Comparison of ENCODE assay signal across 8 cellular contexts in genomic region chr14:69129264-69129880, GRCh38. TPM values are rescaled to one million over a fixed set of nuclear protein-coding genes. Genes with fewer than 3 reads are reported as not detected.
DNase-seq lines count a peak whose midpoint lies in the region; ATAC-seq and TF ChIP-seq lines count a peak whose summit lies in the region.

No MANE protein-coding gene starts in this region.

- TF ChIP-seq POLR2A in sigmoid colon (IDR thresholded peaks at IDR 0.05) = no peak

- H3K27ac ChIP-seq in BLaER1 treated with 17β-estradiol and CSF1 and Interleukin-3, amounts not matched to agents 10 nM and 100 nM = peak overlapping the region in 9 of 11 experiments; percentile 1 to 60 (median 36); a peak in 11 of 22 replicates
- peak overlapping the region; percentile 63 to 79 (median 69) for H3K27ac ChIP-seq in sigmoid colon

- TF ChIP-seq EP300 in sigmoid colon (IDR thresholded peaks at IDR 0.05) = no peak

- peaks cover 0 to 16% (median 0%) of the 10 kb centered on the region in 11 experiments; a peak in 3 of 22 replicates for H3K36me3 ChIP-seq in BLaER1 treated with 17β-estradiol and CSF1 and Interleukin-3, amounts not matched to agents 10 nM and 100 nM
- H3K36me3 ChIP-seq in sigmoid colon = no peaks in the 10 kb centered on the region

- DNase-seq in NCI-H2029 (lab: John Stamatoyannopoulos, UW) = peak; percentile 24
- DNase-seq in T1000 (lab: John Stamatoyannopoulos, UW) = peak; percentile 50
- peak; percentile 83 for DNase-seq in astrocyte of the cerebellum (ENCODE audit: low read depth)
- peak; percentile 57 to 77 for DNase-seq in hippocampal formation (lab: John Stamatoyannopoulos, UW)
- DNase-seq in sigmoid colon = peak; percentile 89

- in situ Hi-C loops in astrocyte of the cerebellum (cut with HindIII; ENCODE audit: low sequenced_read_pairs) = no loop called here

- peaks cover 4 to 44% (median 21%) of the 10 kb centered on the region in 10 experiments for H3K4me1 ChIP-seq in BLaER1 treated with 17β-estradiol and CSF1 and Interleukin-3, amounts not matched to agents 10 nM and 100 nM
- peaks cover 0 to 83% (median 54%) of the 10 kb centered on the region in 4 donors for H3K4me1 ChIP-seq in sigmoid colon

- TF ChIP-seq CTCF in astrocyte of the cerebellum (IDR thresholded peaks at IDR 0.05; ENCODE audit: low read depth, low read length, missing control alignments) (peak; percentile 95), sigmoid colon (IDR thresholded peaks at IDR 0.05) (peak; percentile 76 to 87 (median 82))

- H4K20me1 ChIP-seq in BLaER1 treated with 17β-estradiol and CSF1 and Interleukin-3, amounts not matched to agents 10 nM and 100 nM = peaks cover 31 to 100% (median 77%) of the 10 kb centered on the region in 11 experiments; a peak in 21 of 22 replicates

- intact Hi-C loops in sigmoid colon (cut with DNase I) = loop anchor here (2.0 to 10.0 kb wide), 3 partner anchors 23 to 1225 kb away; partner anchors contain the start of genes DCAF5 and EXD2

- H3K4me2 ChIP-seq in BLaER1 treated with 17β-estradiol and CSF1 and Interleukin-3, amounts not matched to agents 10 nM and 100 nM = peak overlapping the region in 6 of 11 experiments; percentile 17 to 52 (median 40); a peak in 12 of 22 replicates

- peak overlapping the region in 3 of 11 experiments; percentile 4 to 14 (median 8); a peak in 1 of 22 replicates for H3K9ac ChIP-seq in BLaER1 treated with 17β-estradiol and CSF1 and Interleukin-3, amounts not matched to agents 10 nM and 100 nM

- peak; percentile 45 for ATAC-seq in GM21786 (IDR thresholded peaks at IDR 0.05; ENCODE audit: unreplicated experiment)
- no peak for ATAC-seq in HG03442 (IDR thresholded peaks at IDR 0.05; ENCODE audit: unreplicated experiment)

- H3K9me3 ChIP-seq in BLaER1 treated with 17β-estradiol and CSF1 and Interleukin-3, amounts not matched to agents 10 nM and 100 nM (replicated peaks in 1 of 11) = no peaks in the 10 kb centered on the region
- no peaks in the 10 kb centered on the region for H3K9me3 ChIP-seq in sigmoid colon

- H3K27me3 ChIP-seq in BLaER1 treated with 17β-estradiol and CSF1 and Interleukin-3, amounts not matched to agents 10 nM and 100 nM = no peaks in the 10 kb centered on the region
- no peaks in the 10 kb centered on the region for H3K27me3 ChIP-seq in sigmoid colon

- no peak overlapping the region for H3K4me3 ChIP-seq in BLaER1 treated with 17β-estradiol and CSF1 and Interleukin-3, amounts not matched to agents 10 nM and 100 nM
- H3K4me3 ChIP-seq in astrocyte of the cerebellum (ENCODE audit: low read depth, low read length) (no peak overlapping the region), sigmoid colon (no peak overlapping the region)

- 16 to 22% methylated on average over 7 of the region's 7 CpGs for WGBS in sigmoid colon, 2 donors

RNA-seq across cellular contexts. Expression of gene DCAF5, which starts 23.5 kb away (rescaled TPM):
- 10 to 100 TPM; 36.4 to 56.8 (median 40.5) TPM for total RNA-seq in sigmoid colon
- 10 to 100 TPM; 13.2 to 23.6 (median 15.7) TPM for polyA plus RNA-seq in sigmoid colon

Comparison
In these comparisons a context has a peak if more than half of its experiments do, and no peak if none do; other contexts are left out.
1. DNase-seq: peak in every context shown above with its lines; median percentile 89 in sigmoid colon; 83 in astrocyte of the cerebellum; 67 in hippocampal formation; 50 in T1000; 24 in NCI-H2029.